1 cellular context compared by ENCODE assay signal in the genomic region with DNA sequence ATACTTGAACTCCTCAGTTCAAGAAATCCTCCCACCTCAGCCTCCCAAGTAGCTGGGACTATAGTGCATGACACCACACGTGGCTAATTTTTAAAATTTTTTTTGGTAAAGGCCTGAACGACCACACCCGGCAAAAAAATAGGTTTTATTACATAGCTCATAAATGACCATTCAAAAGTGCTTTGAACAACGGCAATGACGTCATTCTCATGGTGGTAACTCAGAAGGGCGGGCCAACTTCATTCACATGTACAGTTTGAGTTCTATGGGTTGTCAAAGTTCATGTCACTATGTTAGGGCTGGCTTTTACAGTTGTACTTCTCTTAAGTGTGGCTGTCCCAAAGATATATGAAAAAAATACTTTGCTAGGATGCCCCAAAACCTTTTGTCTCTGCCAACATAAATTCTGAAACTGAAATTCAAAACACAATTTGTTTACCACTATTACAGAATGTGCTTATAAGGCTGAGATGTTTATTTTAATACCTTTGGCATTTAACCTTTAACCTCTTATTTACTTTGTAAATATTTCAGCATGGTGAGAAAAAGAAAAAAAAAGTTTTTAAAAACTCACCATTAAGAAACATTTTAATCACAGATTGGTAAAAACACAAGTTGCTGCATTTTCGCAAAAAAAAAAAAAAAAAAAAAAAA.
TF ChIP-seq lines count a peak whose summit lies in the region.

No MANE protein-coding gene starts in this region.

TF ChIP-seq in HepG2, 621 proteins besides CTCF, POLR2A, EP300 and RAD21:
- TF ChIP-seq, protein P1, sequence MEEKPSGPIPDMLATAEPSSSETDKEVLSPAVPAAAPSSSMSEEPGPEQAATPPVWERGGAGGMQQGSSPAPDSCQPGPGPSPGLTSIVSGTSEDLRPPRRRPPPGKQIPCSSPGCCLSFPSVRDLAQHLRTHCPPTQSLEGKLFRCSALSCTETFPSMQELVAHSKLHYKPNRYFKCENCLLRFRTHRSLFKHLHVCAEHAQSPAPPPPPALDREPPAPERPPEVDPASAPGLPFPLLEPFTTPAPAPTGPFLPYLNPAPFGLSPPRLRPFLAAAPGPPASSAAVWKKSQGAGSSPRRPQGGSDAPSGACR (CRISPR knock-in tag; IDR thresholded peaks at IDR 0.05): no peak
- TF ChIP-seq ZSCAN9 (CRISPR knock-in tag; IDR thresholded peaks at IDR 0.05; ENCODE audit: borderline replicate concordance): no peak
- TF ChIP-seq NCOR1 (IDR thresholded peaks at IDR 0.05; ENCODE audit: borderline replicate concordance, low read length): no peak
- TF ChIP-seq YEATS4 (CRISPR knock-in tag; IDR thresholded peaks at IDR 0.05; ENCODE audit: borderline replicate concordance): no peak
- no peak for TF ChIP-seq ZFX (CRISPR knock-in tag; IDR thresholded peaks at IDR 0.05; ENCODE audit: low read depth)
- TF ChIP-seq POLR2AphosphoS2 (IDR thresholded peaks at IDR 0.05; ENCODE audit: low read depth, low read length): no peak
- TF ChIP-seq, protein P2, sequence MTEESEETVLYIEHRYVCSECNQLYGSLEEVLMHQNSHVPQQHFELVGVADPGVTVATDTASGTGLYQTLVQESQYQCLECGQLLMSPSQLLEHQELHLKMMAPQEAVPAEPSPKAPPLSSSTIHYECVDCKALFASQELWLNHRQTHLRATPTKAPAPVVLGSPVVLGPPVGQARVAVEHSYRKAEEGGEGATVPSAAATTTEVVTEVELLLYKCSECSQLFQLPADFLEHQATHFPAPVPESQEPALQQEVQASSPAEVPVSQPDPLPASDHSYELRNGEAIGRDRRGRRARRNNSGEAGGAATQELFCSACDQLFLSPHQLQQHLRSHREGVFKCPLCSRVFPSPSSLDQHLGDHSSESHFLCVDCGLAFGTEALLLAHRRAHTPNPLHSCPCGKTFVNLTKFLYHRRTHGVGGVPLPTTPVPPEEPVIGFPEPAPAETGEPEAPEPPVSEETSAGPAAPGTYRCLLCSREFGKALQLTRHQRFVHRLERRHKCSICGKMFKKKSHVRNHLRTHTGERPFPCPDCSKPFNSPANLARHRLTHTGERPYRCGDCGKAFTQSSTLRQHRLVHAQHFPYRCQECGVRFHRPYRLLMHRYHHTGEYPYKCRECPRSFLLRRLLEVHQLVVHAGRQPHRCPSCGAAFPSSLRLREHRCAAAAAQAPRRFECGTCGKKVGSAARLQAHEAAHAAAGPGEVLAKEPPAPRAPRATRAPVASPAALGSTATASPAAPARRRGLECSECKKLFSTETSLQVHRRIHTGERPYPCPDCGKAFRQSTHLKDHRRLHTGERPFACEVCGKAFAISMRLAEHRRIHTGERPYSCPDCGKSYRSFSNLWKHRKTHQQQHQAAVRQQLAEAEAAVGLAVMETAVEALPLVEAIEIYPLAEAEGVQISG (CRISPR knock-in tag; IDR thresholded peaks at IDR 0.05): no peak
- TF ChIP-seq NFATC3 (CRISPR knock-in tag; IDR thresholded peaks at IDR 0.05): no peak
- no peak for TF ChIP-seq NFYC (CRISPR knock-in tag; IDR thresholded peaks at IDR 0.05)
- no peak for TF ChIP-seq EEA1 (CRISPR knock-in tag; IDR thresholded peaks at IDR 0.05; ENCODE audit: borderline replicate concordance)
- TF ChIP-seq MAFK (conservative IDR thresholded peaks at IDR 0.05 in 1 of 2, IDR thresholded peaks at IDR 0.05 in 1 of 2; ENCODE audit: low read length in 2 of 2): no peak
- TF ChIP-seq, protein P3, sequence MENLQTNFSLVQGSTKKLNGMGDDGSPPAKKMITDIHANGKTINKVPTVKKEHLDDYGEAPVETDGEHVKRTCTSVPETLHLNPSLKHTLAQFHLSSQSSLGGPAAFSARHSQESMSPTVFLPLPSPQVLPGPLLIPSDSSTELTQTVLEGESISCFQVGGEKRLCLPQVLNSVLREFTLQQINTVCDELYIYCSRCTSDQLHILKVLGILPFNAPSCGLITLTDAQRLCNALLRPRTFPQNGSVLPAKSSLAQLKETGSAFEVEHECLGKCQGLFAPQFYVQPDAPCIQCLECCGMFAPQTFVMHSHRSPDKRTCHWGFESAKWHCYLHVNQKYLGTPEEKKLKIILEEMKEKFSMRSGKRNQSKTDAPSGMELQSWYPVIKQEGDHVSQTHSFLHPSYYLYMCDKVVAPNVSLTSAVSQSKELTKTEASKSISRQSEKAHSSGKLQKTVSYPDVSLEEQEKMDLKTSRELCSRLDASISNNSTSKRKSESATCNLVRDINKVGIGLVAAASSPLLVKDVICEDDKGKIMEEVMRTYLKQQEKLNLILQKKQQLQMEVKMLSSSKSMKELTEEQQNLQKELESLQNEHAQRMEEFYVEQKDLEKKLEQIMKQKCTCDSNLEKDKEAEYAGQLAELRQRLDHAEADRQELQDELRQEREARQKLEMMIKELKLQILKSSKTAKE (CRISPR knock-in tag; IDR thresholded peaks at IDR 0.05; ENCODE audit: borderline replicate concordance): no peak
- TF ChIP-seq ATM (IDR thresholded peaks at IDR 0.05; ENCODE audit: borderline replicate concordance): no peak
- no peak for TF ChIP-seq NFRKB (IDR thresholded peaks at IDR 0.05)
- no peak for TF ChIP-seq ZNF562 (CRISPR knock-in tag; IDR thresholded peaks at IDR 0.05; ENCODE audit: borderline replicate concordance)
- TF ChIP-seq MED13 (CRISPR knock-in tag; IDR thresholded peaks at IDR 0.05): no peak
- peak in 1 of 2 experiments; percentile 72; a peak in 2 of 4 replicates for TF ChIP-seq NR2F1 (CRISPR knock-in tag; IDR thresholded peaks at IDR 0.05)
- peak; percentile 75 for TF ChIP-seq NR2F6 (IDR thresholded peaks at IDR 0.05)
- peak; percentile 41; the same call in 1 of the 2 replicates for TF ChIP-seq NR2F6 (CRISPR knock-in tag; IDR thresholded peaks at IDR 0.05)
- TF ChIP-seq, protein P4, sequence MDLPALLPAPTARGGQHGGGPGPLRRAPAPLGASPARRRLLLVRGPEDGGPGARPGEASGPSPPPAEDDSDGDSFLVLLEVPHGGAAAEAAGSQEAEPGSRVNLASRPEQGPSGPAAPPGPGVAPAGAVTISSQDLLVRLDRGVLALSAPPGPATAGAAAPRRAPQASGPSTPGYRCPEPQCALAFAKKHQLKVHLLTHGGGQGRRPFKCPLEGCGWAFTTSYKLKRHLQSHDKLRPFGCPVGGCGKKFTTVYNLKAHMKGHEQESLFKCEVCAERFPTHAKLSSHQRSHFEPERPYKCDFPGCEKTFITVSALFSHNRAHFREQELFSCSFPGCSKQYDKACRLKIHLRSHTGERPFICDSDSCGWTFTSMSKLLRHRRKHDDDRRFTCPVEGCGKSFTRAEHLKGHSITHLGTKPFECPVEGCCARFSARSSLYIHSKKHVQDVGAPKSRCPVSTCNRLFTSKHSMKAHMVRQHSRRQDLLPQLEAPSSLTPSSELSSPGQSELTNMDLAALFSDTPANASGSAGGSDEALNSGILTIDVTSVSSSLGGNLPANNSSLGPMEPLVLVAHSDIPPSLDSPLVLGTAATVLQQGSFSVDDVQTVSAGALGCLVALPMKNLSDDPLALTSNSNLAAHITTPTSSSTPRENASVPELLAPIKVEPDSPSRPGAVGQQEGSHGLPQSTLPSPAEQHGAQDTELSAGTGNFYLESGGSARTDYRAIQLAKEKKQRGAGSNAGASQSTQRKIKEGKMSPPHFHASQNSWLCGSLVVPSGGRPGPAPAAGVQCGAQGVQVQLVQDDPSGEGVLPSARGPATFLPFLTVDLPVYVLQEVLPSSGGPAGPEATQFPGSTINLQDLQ (CRISPR knock-in tag; IDR thresholded peaks at IDR 0.05): no peak
- TF ChIP-seq FOXP1 (IDR thresholded peaks at IDR 0.05): no peak
- 0 out of 2 replicates have a peak, but pooled peaks have one; percentile 32 for TF ChIP-seq FOXP1 (CRISPR knock-in tag; IDR thresholded peaks at IDR 0.05)
- TF ChIP-seq, protein P5, sequence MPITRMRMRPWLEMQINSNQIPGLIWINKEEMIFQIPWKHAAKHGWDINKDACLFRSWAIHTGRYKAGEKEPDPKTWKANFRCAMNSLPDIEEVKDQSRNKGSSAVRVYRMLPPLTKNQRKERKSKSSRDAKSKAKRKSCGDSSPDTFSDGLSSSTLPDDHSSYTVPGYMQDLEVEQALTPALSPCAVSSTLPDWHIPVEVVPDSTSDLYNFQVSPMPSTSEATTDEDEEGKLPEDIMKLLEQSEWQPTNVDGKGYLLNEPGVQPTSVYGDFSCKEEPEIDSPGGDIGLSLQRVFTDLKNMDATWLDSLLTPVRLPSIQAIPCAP (CRISPR knock-in tag; IDR thresholded peaks at IDR 0.05; ENCODE audit: low read depth): no peak
- TF ChIP-seq, protein P6, sequence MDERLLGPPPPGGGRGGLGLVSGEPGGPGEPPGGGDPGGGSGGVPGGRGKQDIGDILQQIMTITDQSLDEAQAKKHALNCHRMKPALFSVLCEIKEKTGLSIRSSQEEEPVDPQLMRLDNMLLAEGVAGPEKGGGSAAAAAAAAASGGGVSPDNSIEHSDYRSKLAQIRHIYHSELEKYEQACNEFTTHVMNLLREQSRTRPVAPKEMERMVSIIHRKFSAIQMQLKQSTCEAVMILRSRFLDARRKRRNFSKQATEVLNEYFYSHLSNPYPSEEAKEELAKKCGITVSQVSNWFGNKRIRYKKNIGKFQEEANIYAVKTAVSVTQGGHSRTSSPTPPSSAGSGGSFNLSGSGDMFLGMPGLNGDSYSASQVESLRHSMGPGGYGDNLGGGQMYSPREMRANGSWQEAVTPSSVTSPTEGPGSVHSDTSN (CRISPR knock-in tag; IDR thresholded peaks at IDR 0.05): no peak
- TF ChIP-seq HIVEP1 (CRISPR knock-in tag; IDR thresholded peaks at IDR 0.05): no peak
- TF ChIP-seq TCF7L2 (IDR thresholded peaks at IDR 0.05; ENCODE audit: low read depth, low read length): no peak
- TF ChIP-seq SMAD1 (CRISPR knock-in tag; IDR thresholded peaks at IDR 0.05; ENCODE audit: borderline replicate concordance, low read depth): no peak
- TF ChIP-seq ZNF670 (CRISPR knock-in tag; IDR thresholded peaks at IDR 0.05; ENCODE audit: borderline replicate concordance): no peak
- no peak for TF ChIP-seq REPIN1 (CRISPR knock-in tag; IDR thresholded peaks at IDR 0.05; ENCODE audit: borderline replicate concordance, low read depth)
- TF ChIP-seq CREB1 (IDR thresholded peaks at IDR 0.05): peak; percentile 93
- no peak for TF ChIP-seq CREB1 (CRISPR knock-in tag; IDR thresholded peaks at IDR 0.05)
- TF ChIP-seq DNMT1 (CRISPR knock-in tag; IDR thresholded peaks at IDR 0.05): no peak
- TF ChIP-seq CCAR2 (optimal IDR thresholded peaks at IDR 0.05; ENCODE audit: low read depth, low read length): no peak
- TF ChIP-seq IRX3 (CRISPR knock-in tag; IDR thresholded peaks at IDR 0.05; ENCODE audit: borderline replicate concordance, low read depth): no peak
- TF ChIP-seq TCF7 (IDR thresholded peaks at IDR 0.05; ENCODE audit: low read depth): no peak
- no peak for TF ChIP-seq ZNF367 (CRISPR knock-in tag; IDR thresholded peaks at IDR 0.05; ENCODE audit: borderline replicate concordance)
- TF ChIP-seq, protein P7, sequence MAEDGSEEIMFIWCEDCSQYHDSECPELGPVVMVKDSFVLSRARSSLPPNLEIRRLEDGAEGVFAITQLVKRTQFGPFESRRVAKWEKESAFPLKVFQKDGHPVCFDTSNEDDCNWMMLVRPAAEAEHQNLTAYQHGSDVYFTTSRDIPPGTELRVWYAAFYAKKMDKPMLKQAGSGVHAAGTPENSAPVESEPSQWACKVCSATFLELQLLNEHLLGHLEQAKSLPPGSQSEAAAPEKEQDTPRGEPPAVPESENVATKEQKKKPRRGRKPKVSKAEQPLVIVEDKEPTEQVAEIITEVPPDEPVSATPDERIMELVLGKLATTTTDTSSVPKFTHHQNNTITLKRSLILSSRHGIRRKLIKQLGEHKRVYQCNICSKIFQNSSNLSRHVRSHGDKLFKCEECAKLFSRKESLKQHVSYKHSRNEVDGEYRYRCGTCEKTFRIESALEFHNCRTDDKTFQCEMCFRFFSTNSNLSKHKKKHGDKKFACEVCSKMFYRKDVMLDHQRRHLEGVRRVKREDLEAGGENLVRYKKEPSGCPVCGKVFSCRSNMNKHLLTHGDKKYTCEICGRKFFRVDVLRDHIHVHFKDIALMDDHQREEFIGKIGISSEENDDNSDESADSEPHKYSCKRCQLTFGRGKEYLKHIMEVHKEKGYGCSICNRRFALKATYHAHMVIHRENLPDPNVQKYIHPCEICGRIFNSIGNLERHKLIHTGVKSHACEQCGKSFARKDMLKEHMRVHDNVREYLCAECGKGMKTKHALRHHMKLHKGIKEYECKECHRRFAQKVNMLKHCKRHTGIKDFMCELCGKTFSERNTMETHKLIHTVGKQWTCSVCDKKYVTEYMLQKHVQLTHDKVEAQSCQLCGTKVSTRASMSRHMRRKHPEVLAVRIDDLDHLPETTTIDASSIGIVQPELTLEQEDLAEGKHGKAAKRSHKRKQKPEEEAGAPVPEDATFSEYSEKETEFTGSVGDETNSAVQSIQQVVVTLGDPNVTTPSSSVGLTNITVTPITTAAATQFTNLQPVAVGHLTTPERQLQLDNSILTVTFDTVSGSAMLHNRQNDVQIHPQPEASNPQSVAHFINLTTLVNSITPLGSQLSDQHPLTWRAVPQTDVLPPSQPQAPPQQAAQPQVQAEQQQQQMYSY (CRISPR knock-in tag; IDR thresholded peaks at IDR 0.05): no peak
- TF ChIP-seq KDM4B (CRISPR knock-in tag; IDR thresholded peaks at IDR 0.05): no peak
- TF ChIP-seq, protein P8, sequence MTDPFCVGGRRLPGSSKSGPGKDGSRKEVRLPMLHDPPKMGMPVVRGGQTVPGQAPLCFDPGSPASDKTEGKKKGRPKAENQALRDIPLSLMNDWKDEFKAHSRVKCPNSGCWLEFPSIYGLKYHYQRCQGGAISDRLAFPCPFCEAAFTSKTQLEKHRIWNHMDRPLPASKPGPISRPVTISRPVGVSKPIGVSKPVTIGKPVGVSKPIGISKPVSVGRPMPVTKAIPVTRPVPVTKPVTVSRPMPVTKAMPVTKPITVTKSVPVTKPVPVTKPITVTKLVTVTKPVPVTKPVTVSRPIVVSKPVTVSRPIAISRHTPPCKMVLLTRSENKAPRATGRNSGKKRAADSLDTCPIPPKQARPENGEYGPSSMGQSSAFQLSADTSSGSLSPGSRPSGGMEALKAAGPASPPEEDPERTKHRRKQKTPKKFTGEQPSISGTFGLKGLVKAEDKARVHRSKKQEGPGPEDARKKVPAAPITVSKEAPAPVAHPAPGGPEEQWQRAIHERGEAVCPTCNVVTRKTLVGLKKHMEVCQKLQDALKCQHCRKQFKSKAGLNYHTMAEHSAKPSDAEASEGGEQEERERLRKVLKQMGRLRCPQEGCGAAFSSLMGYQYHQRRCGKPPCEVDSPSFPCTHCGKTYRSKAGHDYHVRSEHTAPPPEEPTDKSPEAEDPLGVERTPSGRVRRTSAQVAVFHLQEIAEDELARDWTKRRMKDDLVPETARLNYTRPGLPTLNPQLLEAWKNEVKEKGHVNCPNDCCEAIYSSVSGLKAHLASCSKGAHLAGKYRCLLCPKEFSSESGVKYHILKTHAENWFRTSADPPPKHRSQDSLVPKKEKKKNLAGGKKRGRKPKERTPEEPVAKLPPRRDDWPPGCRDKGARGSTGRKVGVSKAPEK (CRISPR knock-in tag; IDR thresholded peaks at IDR 0.05; ENCODE audit: borderline replicate concordance): no peak
- TF ChIP-seq ZNF33B (CRISPR knock-in tag; IDR thresholded peaks at IDR 0.05): no peak
- TF ChIP-seq ATF7 (IDR thresholded peaks at IDR 0.05): peak; percentile 99
- no peak for TF ChIP-seq ATF7 (CRISPR knock-in tag; IDR thresholded peaks at IDR 0.05)
- TF ChIP-seq HOXA7 (CRISPR knock-in tag; IDR thresholded peaks at IDR 0.05): no peak
- 0 out of 2 replicates have a peak, but pooled peaks have one; percentile 14 for TF ChIP-seq SAP130 (CRISPR knock-in tag; IDR thresholded peaks at IDR 0.05; ENCODE audit: low read depth)
- TF ChIP-seq NRL (CRISPR knock-in tag; IDR thresholded peaks at IDR 0.05; ENCODE audit: borderline replicate concordance): no peak
- TF ChIP-seq DR1 (CRISPR knock-in tag; IDR thresholded peaks at IDR 0.05): no peak
- no peak for TF ChIP-seq ZNF614 (CRISPR knock-in tag; IDR thresholded peaks at IDR 0.05; ENCODE audit: borderline replicate concordance)
- TF ChIP-seq FOXA3 (CRISPR knock-in tag; IDR thresholded peaks at IDR 0.05): 0 out of 2 replicates have a peak, but pooled peaks have one; percentile 17
- 0 out of 2 replicates have a peak, but pooled peaks have one; percentile 13 for TF ChIP-seq GATAD2A (CRISPR knock-in tag; IDR thresholded peaks at IDR 0.05)
TF ChIP-seq in HepG2: peak in this region for 8.
